26 cellular contexts compared by ENCODE assay signal in the genomic region with DNA sequence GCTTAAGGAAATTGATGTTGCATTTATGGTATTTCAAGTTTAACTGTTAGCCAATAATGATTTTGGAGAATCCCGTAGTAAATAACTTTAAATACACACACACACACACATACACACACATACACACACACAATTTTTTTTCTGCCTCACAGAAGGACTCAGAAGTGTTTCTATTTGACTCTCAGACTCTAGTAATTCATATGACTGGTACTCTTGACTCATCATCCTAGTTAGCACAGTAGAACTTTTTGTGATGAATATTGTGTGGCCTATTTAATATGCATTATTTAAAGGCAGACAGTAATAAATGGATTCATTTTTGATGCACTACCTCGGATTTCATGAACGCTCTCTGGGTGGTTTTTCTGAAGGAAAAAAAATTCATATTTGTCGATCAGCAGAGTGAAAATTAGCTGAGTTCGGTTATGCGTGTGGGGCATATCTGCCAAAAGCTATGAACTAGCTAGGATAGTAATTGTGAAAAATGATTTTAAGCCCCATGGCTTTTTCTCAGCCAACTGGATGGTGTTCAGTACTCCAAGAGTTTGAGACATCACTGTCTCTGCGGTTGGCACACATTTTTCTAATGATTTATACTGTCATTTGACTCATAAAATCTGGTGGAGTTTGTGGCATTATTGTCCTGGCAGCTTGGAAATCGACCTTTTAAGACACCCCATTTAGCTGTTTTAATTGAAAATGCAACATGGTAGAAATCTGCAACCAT.
DNase-seq lines count a peak whose midpoint lies in the region; ATAC-seq and TF ChIP-seq lines count a peak whose summit lies in the region.
"Had no signal": no experiment of that assay in that cellular context is flagged by ENCODE, and none has a peak within 500 bp of the region (broad histone marks: within the 10 kb centered on the region; RNA-seq: fewer than 3 reads in every experiment).

No MANE protein-coding gene starts in this region.

- H3K27me3 Mint-ChIP-seq in activated naive CD8-positive, alpha-beta T cell treated with anti-CD3 and anti-CD28 coated beads, Interleukin-2, amount 50 U/mL, for 24 hours = no peaks in the 10 kb centered on the region
- H3K27me3 Mint-ChIP-seq in activated naive CD8-positive, alpha-beta T cell treated with anti-CD3 and anti-CD28 coated beads for 36 hours = no peaks in the 10 kb centered on the region
- H3K27me3 Mint-ChIP-seq: naive thymus-derived CD4-positive, alpha-beta T cell had no signal

- H3K27me3 ChIP-seq in foreskin keratinocyte = no peaks in the 10 kb centered on the region
- H3K27me3 ChIP-seq: body of pancreas, left lung, uterus had no signal

- no peak for DNase-seq in activated naive CD8-positive, alpha-beta T cell treated with anti-CD3 and anti-CD28 coated beads, Interleukin-2, amount 50 U/mL, for 24 hours
- DNase-seq in activated naive CD8-positive, alpha-beta T cell treated with anti-CD3 and anti-CD28 coated beads for 36 hours = no peak
- DNase-seq in RPMI7951 (ENCODE audit: low read depth) (peak; percentile 18), foreskin keratinocyte (peak in 1 of 2 donors; percentile 54), Kasumi-1 (lab: John Stamatoyannopoulos, UW) (no peak), caudate nucleus (lab: John Stamatoyannopoulos, UW) (no peak), DMS 273 (lab: John Stamatoyannopoulos, UW; ENCODE audit: unreplicated experiment) (no peak)
- DNase-seq: body of pancreas; CD8-positive, alpha-beta T cell; effector CD4-positive, alpha-beta T cell; GDM1; hippocampal formation; immature natural killer cell; left lung; naive thymus-derived CD4-positive, alpha-beta T cell; NCI-H1417 treated with DMSO at 0.1 percent for 48 hours; NCI-H446 treated with DMSO at 0.1 percent for 48 hours; occipital lobe; SHP77; stimulated activated CD4-positive, alpha-beta T cell treated with anti-CD3 and anti-CD28 coated beads, Interleukin-2, amount 100 ng/mL, for 24 hours; SW 1271; T1000; uterus had no signal

- H3K4me1 ChIP-seq in foreskin keratinocyte = peaks cover 41% of the 10 kb centered on the region
- H3K4me1 ChIP-seq: uterus had no signal

- TF ChIP-seq CTCF in foreskin keratinocyte (conservative IDR thresholded peaks at IDR 0.05) = no peak

- H3K4me3 Mint-ChIP-seq in activated naive CD8-positive, alpha-beta T cell treated with anti-CD3 and anti-CD28 coated beads, Interleukin-2, amount 50 U/mL, for 24 hours = no peak overlapping the region
- no peak overlapping the region for H3K4me3 Mint-ChIP-seq in activated naive CD8-positive, alpha-beta T cell treated with anti-CD3 and anti-CD28 coated beads for 36 hours
- H3K4me3 Mint-ChIP-seq: CD8-positive, alpha-beta T cell; GM23338; immature natural killer cell; naive thymus-derived CD4-positive, alpha-beta T cell; WTC11 had no signal

- peak; percentile 77 for ATAC-seq in activated naive CD8-positive, alpha-beta T cell treated with anti-CD3 and anti-CD28 coated beads, Interleukin-2, amount 50 U/mL, for 24 hours
- peak; percentile 47 for ATAC-seq in foreskin keratinocyte
- ATAC-seq: body of pancreas; CD8-positive, alpha-beta T cell; GM23338; K562; left lung; naive thymus-derived CD4-positive, alpha-beta T cell; WTC11 had no signal

- H3K36me3 Mint-ChIP-seq in activated naive CD8-positive, alpha-beta T cell treated with anti-CD3 and anti-CD28 coated beads, Interleukin-2, amount 50 U/mL, for 24 hours (ENCODE audit: low read depth) = peaks cover 7% of the 10 kb centered on the region
- peaks cover 47% of the 10 kb centered on the region for H3K36me3 Mint-ChIP-seq in activated naive CD8-positive, alpha-beta T cell treated with anti-CD3 and anti-CD28 coated beads for 36 hours

- no peak overlapping the region for H3K27ac Mint-ChIP-seq in activated naive CD8-positive, alpha-beta T cell treated with anti-CD3 and anti-CD28 coated beads, Interleukin-2, amount 50 U/mL, for 24 hours
- H3K27ac Mint-ChIP-seq in activated naive CD8-positive, alpha-beta T cell treated with anti-CD3 and anti-CD28 coated beads for 36 hours = no peak overlapping the region
- H3K27ac Mint-ChIP-seq: CD8-positive, alpha-beta T cell; GM23338; immature natural killer cell; WTC11 had no signal

- peak overlapping the region; percentile 3 for H3K27ac ChIP-seq in foreskin keratinocyte
- H3K27ac ChIP-seq in caudate nucleus (ENCODE audit: low read depth, low read length) = no peak overlapping the region
- H3K27ac ChIP-seq: body of pancreas, left lung, uterus had no signal

- peaks cover 39% of the 10 kb centered on the region for H3K4me1 Mint-ChIP-seq in activated naive CD8-positive, alpha-beta T cell treated with anti-CD3 and anti-CD28 coated beads, Interleukin-2, amount 50 U/mL, for 24 hours
- peaks cover 40% of the 10 kb centered on the region for H3K4me1 Mint-ChIP-seq in activated naive CD8-positive, alpha-beta T cell treated with anti-CD3 and anti-CD28 coated beads for 36 hours

- H3K9me3 Mint-ChIP-seq in activated naive CD8-positive, alpha-beta T cell treated with anti-CD3 and anti-CD28 coated beads, Interleukin-2, amount 50 U/mL, for 24 hours = no peaks in the 10 kb centered on the region
- peaks cover 9% of the 10 kb centered on the region for H3K9me3 Mint-ChIP-seq in activated naive CD8-positive, alpha-beta T cell treated with anti-CD3 and anti-CD28 coated beads for 36 hours
- H3K9me3 Mint-ChIP-seq: CD8-positive, alpha-beta T cell; GM23338 had no signal
